9 cellular contexts compared by ENCODE assay signal in the genomic region with DNA sequence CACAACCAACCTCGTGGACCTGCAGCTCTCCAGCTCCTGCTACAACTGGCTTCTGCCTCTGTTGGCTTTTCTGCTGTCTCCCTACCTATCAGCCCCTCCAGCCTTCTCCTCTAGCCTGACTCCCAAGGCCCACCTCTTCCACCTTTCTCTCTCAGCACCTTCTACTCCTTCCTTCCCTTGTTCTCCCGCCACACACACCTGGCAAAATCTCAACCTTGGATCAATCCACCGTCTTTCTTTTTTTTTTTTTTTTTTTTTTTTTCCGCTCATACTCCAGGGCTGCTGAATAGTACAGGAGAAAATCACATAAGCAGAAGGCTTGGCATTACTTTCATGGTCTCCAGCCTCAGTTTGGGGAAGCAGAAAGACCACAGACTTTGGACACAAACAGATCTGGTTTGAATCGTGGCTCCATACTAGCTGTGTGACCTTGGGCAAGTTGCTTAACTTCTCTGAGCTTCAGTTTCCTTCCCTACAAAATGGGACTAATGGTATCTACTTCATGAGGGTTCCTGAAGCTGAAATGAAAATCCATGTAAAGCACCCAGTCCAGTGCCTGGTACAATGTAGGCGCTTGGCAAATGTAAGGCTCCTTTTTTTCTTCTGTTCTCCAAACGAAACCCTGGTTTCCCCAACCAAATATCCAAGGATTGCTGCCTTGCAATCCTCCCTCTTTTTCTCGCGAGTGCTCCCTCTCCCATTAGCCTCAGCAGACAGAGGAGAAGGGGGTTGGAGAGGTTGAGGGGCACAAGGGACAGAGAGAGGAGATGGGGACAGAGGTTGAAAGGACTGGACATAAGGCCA. TPM values are rescaled to one million over a fixed set of nuclear protein-coding genes. Genes with fewer than 3 reads are reported as not detected.
DNase-seq lines count a peak whose midpoint lies in the region; ATAC-seq, FAIRE-seq and TF ChIP-seq lines count a peak whose summit lies in the region.
"Had no signal": no experiment of that assay in that cellular context is flagged by ENCODE, and none has a peak within 500 bp of the region (broad histone marks: within the 10 kb centered on the region; RNA-seq: fewer than 3 reads in every experiment).

No MANE protein-coding gene starts in this region.

- no peak overlapping the region for H2AK5ac ChIP-seq in neuronal stem cell (ENCODE audit: low read depth, low read length)

- DNase-seq in BE2C, result no peak
- DNase-seq in Panc1 (ENCODE audit: low read depth, low spot score), result no peak
- DNase-seq in esophagus squamous epithelium (lab: John Stamatoyannopoulos, UW), result no peak
- no peak for DNase-seq in neuronal stem cell (ENCODE audit: low spot score)
- DNase-seq in DMS153 treated with DMSO at 0.1 percent for 48 hours (lab: John Stamatoyannopoulos, UW; ENCODE audit: unreplicated experiment), result no peak
- no peak for DNase-seq in small intestine
- DNase-seq in effector memory CD4-positive, alpha-beta T cell, result no peak

- no peak overlapping the region for H3K14ac ChIP-seq in neuronal stem cell (ENCODE audit: low read length)

- H2BK120ac ChIP-seq in neuronal stem cell (ENCODE audit: low read depth, low read length), result no peak overlapping the region

- TF ChIP-seq CTCF in BE2C (IDR thresholded peaks at IDR 0.05; ENCODE audit: low read depth, low read length) (no peak), Panc1 (IDR thresholded peaks at IDR 0.05) (no peak), esophagus squamous epithelium (IDR thresholded peaks at IDR 0.05) (no peak)

- H3K23ac ChIP-seq in neuronal stem cell (ENCODE audit: low read depth, low read length, poor library complexity), result no peak overlapping the region

- H3K27me3 ChIP-seq in BE2C, result no peaks in the 10 kb centered on the region
- no peaks in the 10 kb centered on the region for H3K27me3 ChIP-seq in Panc1 (ENCODE audit: control insufficient read depth, insufficient read depth, low read length)
- H3K27me3 ChIP-seq in esophagus squamous epithelium, result no peaks in the 10 kb centered on the region
- H3K27me3 ChIP-seq in neuronal stem cell (ENCODE audit: control insufficient read depth in 3 of 3, insufficient read depth in 3 of 3, low read depth in 1 of 3, low read length in 3 of 3), result no peaks in the 10 kb centered on the region
- no peaks in the 10 kb centered on the region for H3K27me3 ChIP-seq in small intestine (ENCODE audit: control insufficient read depth in 2 of 2, insufficient read depth in 2 of 2, low read length in 2 of 2)
- no peaks in the 10 kb centered on the region for H3K27me3 ChIP-seq in effector memory CD4-positive, alpha-beta T cell (replicated peaks; ENCODE audit: control insufficient read depth, insufficient read depth, low read length, poor library complexity, severe bottlenecking)

- H3K36me3 ChIP-seq in BE2C (no peaks in the 10 kb centered on the region), Panc1 (ENCODE audit: control insufficient read depth, insufficient read depth, low read length) (no peaks in the 10 kb centered on the region), esophagus squamous epithelium (no peaks in the 10 kb centered on the region), neuronal stem cell (replicated peaks in 1 of 2; ENCODE audit: control insufficient read depth in 2 of 2, insufficient read depth in 2 of 2, low read length in 2 of 2) (peaks cover 0 to 3% of the 10 kb centered on the region in 2 donors), small intestine (ENCODE audit: control insufficient read depth in 2 of 2, insufficient read depth in 2 of 2, low read length in 2 of 2) (no peaks in the 10 kb centered on the region)
- H3K36me3 ChIP-seq in effector memory CD4-positive, alpha-beta T cell (ENCODE audit: control insufficient read depth, insufficient read depth, low read length), result no peaks in the 10 kb centered on the region

- H3K4me1 ChIP-seq in BE2C, result no peaks in the 10 kb centered on the region
- H3K4me1 ChIP-seq in Panc1 (ENCODE audit: control insufficient read depth, insufficient read depth, low read length), result peaks cover 11% of the 10 kb centered on the region
- peaks cover 0 to 39% (median 3%) of the 10 kb centered on the region in 3 donors for H3K4me1 ChIP-seq in esophagus squamous epithelium
- H3K4me1 ChIP-seq in neuronal stem cell (ENCODE audit: control insufficient read depth in 2 of 2, insufficient read depth in 1 of 2, low read depth in 1 of 2, low read length in 2 of 2), result peaks cover 4 to 18% of the 10 kb centered on the region in 2 donors
- no peaks in the 10 kb centered on the region for H3K4me1 ChIP-seq in small intestine (ENCODE audit: control insufficient read depth in 2 of 2, insufficient read depth in 1 of 2, low read depth in 1 of 2, low read length in 1 of 2)
- peaks cover 3% of the 10 kb centered on the region for H3K4me1 ChIP-seq in effector memory CD4-positive, alpha-beta T cell (ENCODE audit: control insufficient read depth, insufficient read depth, low read length, poor library complexity, severe bottlenecking)

- H3K27ac ChIP-seq in Panc1 (ENCODE audit: low read length), result peak overlapping the region; percentile 63
- H3K27ac ChIP-seq in esophagus squamous epithelium, result peak overlapping the region; percentile 75 to 88 (median 80)
- no peak overlapping the region for H3K27ac ChIP-seq in neuronal stem cell (replicated peaks; ENCODE audit: low read length)
- no peak overlapping the region for H3K27ac ChIP-seq in small intestine (ENCODE audit: low read depth in 1 of 2, low read length in 1 of 2)
- no peak overlapping the region for H3K27ac ChIP-seq in effector memory CD4-positive, alpha-beta T cell (ENCODE audit: insufficient read depth, low read length, poor library complexity, severe bottlenecking)

- H3K4me2 ChIP-seq in neuronal stem cell (ENCODE audit: insufficient read depth, low read length, poor library complexity, severe bottlenecking), result peak overlapping the region; percentile 47

- ATAC-seq in Panc1, result no peak
- no peak for ATAC-seq in GM21825 (IDR thresholded peaks at IDR 0.05; ENCODE audit: unreplicated experiment)

- WGBS in esophagus squamous epithelium, 2 donors, result 28 to 51% methylated on average over 3 to 8 of the region's 9 CpGs
- WGBS in neuronal stem cell (ENCODE audit: extremely low coverage in 2 of 2, insufficient read length in 2 of 2, insufficient replicate concordance in 1 of 2), 2 donors, result no CpG with 5 or more reads among the region's 9 CpGs
- WGBS in small intestine, 3 donors, result 28 to 49% (median 48%) methylated on average over 9 of the region's 9 CpGs

- H3K9me3 ChIP-seq in BE2C (no peaks in the 10 kb centered on the region), Panc1 (ENCODE audit: control insufficient read depth, insufficient read depth, low read depth, low read length) (no peaks in the 10 kb centered on the region), esophagus squamous epithelium (no peaks in the 10 kb centered on the region), neuronal stem cell (replicated peaks in 1 of 2; ENCODE audit: control insufficient read depth in 2 of 2, insufficient read depth in 1 of 2, low read depth in 1 of 2, low read length in 2 of 2) (peaks cover 0 to 4% of the 10 kb centered on the region in 2 donors), small intestine (ENCODE audit: control insufficient read depth, low read depth) (no peaks in the 10 kb centered on the region)
- H3K9me3 ChIP-seq in effector memory CD4-positive, alpha-beta T cell (ENCODE audit: control insufficient read depth, low read length), result no peaks in the 10 kb centered on the region

- peak overlapping the region; percentile 90 for H2AFZ ChIP-seq in neuronal stem cell (ENCODE audit: low read length)

- no peak overlapping the region for H2BK5ac ChIP-seq in neuronal stem cell (ENCODE audit: low read length)

- no peak overlapping the region for H4K91ac ChIP-seq in neuronal stem cell (ENCODE audit: low read depth, low read length, poor library complexity)

- no peak overlapping the region for H3K9ac ChIP-seq in neuronal stem cell (ENCODE audit: low read depth, low read length, poor library complexity)

- H2BK12ac ChIP-seq in neuronal stem cell (ENCODE audit: low read length), result no peak overlapping the region

- peak overlapping the region; percentile 89 for H3K18ac ChIP-seq in neuronal stem cell (ENCODE audit: low read length)

- intact Hi-C loops in Panc1 (cut with micrococcal nuclease; ENCODE audit: unreplicated experiment), result no loop called here
- intact Hi-C loops in esophagus squamous epithelium (cut with DNase I), result no loop called here

- no peak for TF ChIP-seq POLR2A in esophagus squamous epithelium (IDR thresholded peaks at IDR 0.05)

- no TSS peak for BruUV-seq in Panc1 (replicated peaks; lab: Mats Ljungman, UMichigan)

- POLR2A ChIA-PET in Panc1 (lab: Charles Lee), result no interaction called here

- CTCF ChIA-PET in Panc1 (lab: Charles Lee), result no interaction called here

- in situ Hi-C loops in Panc1 (cut with HindIII; ENCODE audit: low pct_unique_long_range_greater_than_20kb, low sequenced_read_pairs), result no loop called here

- no peak for FAIRE-seq in small intestine (lab: Jason Lieb, UNC)
- FAIRE-seq: TTC549 had no signal

- H2BK15ac ChIP-seq in neuronal stem cell (ENCODE audit: low read length), result no peak overlapping the region

- H3K4ac ChIP-seq in neuronal stem cell (ENCODE audit: low read length), result no peak overlapping the region

- H3K79me1 ChIP-seq in neuronal stem cell (ENCODE audit: low read depth, low read length), result no peaks in the 10 kb centered on the region

- H4K8ac ChIP-seq in neuronal stem cell (ENCODE audit: low read depth, low read length), result no peak overlapping the region

- H3K4me3 ChIP-seq in BE2C (ENCODE audit: low read depth, low read length) (peak overlapping the region; percentile 64), Panc1 (ENCODE audit: low read depth in 2 of 2, low read length in 2 of 2) (peak overlapping the region; percentile 54 to 63), esophagus squamous epithelium (peak overlapping the region; percentile 55 to 74 (median 64)), neuronal stem cell (ENCODE audit: low read length in 2 of 2) (peak overlapping the region; percentile 62 to 92), small intestine (ENCODE audit: low read depth in 1 of 2, low read length in 2 of 2) (peak overlapping the region in 1 of 2 donors; percentile 62)
- H3K4me3 ChIP-seq in effector memory CD4-positive, alpha-beta T cell (ENCODE audit: insufficient read depth, low read depth, low read length, poor library complexity, severe bottlenecking), result no peak overlapping the region

RNA-seq across cellular contexts. Expression of gene FGD1, which starts 1.7 kb away (rescaled TPM):
- polyA plus RNA-seq in BE2C (2012; ENCODE audit: insufficient read depth, insufficient read length, low read depth), result 5.4 TPM
- total RNA-seq in Panc1 (2021; ENCODE audit: unreplicated experiment), result 14.1 TPM
- polyA plus RNA-seq in Panc1 (2012; ENCODE audit: insufficient read length), result 15.4 TPM
- total RNA-seq in esophagus squamous epithelium, result 1 to 10 TPM; 4.4 to 7.5 (median 5.5) TPM
- 26.3 TPM for polyA plus RNA-seq in neuronal stem cell (2013, experiment 1 of 2)
- polyA plus RNA-seq in neuronal stem cell (2013, experiment 2 of 2), result 26.3 TPM
- polyA plus RNA-seq in small intestine, result 1 to 10 TPM in 1 of 3 donors, under 1 TPM in 2; 0.81 to 2.8 (median 0.89) TPM

RNA-seq across cellular contexts. Expression of gene GNL3L, which starts 35.7 kb away (rescaled TPM):
- 16.0 TPM for polyA plus RNA-seq in BE2C (2012; ENCODE audit: insufficient read depth, insufficient read length, low read depth)
- total RNA-seq in Panc1 (2021; ENCODE audit: unreplicated experiment) (62.5 TPM), esophagus squamous epithelium (10 to 100 TPM; 21.2 to 34.8 (median 24.4) TPM)
- 16.0 TPM for polyA plus RNA-seq in Panc1 (2012; ENCODE audit: insufficient read length)
- polyA plus RNA-seq in neuronal stem cell (2013, experiment 1 of 2), result 8.1 TPM
- polyA plus RNA-seq in neuronal stem cell (2013, experiment 2 of 2), result 8.6 TPM
- polyA plus RNA-seq in small intestine, result 10 to 100 TPM in 1 of 3 donors, 1 to 10 TPM in 2; 4.3 to 11.9 (median 6.3) TPM

RNA-seq across cellular contexts. Expression of gene TSR2, which starts 54.2 kb away (rescaled TPM):
- polyA plus RNA-seq in BE2C (2012; ENCODE audit: insufficient read depth, insufficient read length, low read depth), result 56.1 TPM
- total RNA-seq in Panc1 (2021; ENCODE audit: unreplicated experiment) (37.9 TPM), esophagus squamous epithelium (10 to 100 TPM; 10.7 to 19.8 (median 14.7) TPM)
- polyA plus RNA-seq in Panc1 (2012; ENCODE audit: insufficient read length), result 43.0 TPM
- 23.1 TPM for polyA plus RNA-seq in neuronal stem cell (2013, experiment 1 of 2)
- polyA plus RNA-seq in neuronal stem cell (2013, experiment 2 of 2), result 23.5 TPM
- 10 to 100 TPM; 28.4 to 43.8 (median 36.0) TPM for polyA plus RNA-seq in small intestine

Comparison
In these comparisons a context has a peak if more than half of its experiments do, and no peak if none do; other contexts are left out.
1. H3K27ac ChIP-seq: peak in Panc1 (single experiment) and esophagus squamous epithelium (4 of 4); none in neuronal stem cell (single experiment), small intestine (0 of 2) and effector memory CD4-positive, alpha-beta T cell (single experiment).